In the genomic region with DNA sequence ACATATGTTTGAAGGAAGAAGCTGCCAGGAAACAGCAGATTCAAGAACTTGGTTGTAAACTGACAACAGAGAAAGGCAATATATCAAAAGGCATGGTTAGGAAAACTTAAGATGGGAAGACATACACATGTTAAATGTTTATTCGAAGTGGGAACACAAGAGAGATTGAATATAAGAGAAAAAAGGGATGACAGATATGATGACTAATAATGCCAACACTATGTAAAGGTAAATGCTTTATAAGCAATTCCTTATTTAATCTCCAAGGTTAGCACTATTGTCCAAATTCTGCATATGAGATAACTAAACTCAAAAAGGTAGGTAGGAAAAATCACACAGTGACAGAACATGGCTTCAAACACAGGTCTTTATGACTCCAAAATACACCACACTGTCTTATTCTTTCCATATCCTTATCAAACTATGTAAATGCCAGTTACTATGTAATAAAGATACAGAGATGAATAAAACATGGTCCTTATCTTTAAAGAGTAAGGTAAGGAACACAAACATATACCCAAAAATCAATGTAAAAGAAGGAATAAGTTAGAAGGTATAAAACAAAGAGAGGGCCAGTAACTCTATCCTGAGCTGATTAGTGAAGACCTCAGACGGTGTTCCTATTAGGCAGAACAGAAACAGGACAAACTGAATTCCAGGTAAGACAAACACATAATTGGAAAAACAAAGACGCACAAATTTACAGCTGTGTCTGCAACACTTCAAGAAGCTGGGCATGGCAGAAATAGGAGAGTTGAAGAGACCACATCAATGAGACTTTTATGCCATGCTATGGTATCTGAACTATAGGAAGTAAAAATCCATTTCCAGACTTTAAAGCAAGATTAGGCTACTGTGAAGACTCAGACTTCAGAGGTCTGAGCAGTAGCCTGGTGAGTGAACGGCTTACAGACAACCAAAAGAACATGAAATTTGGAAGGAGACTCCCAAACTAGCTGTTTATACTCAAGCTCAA, we compare ENCODE assay signal across 15 cellular contexts. TPM values are rescaled to one million over a fixed set of nuclear protein-coding genes. Genes with fewer than 3 reads are reported as not detected.
DNase-seq lines count a peak whose midpoint lies in the region; ATAC-seq, FAIRE-seq and TF ChIP-seq lines count a peak whose summit lies in the region.
"Had no signal": no experiment of that assay in that cellular context is flagged by ENCODE, and none has a peak within 500 bp of the region (broad histone marks: within the 10 kb centered on the region; RNA-seq: fewer than 3 reads in every experiment).

No MANE protein-coding gene starts in this region.

- H3K27ac Mint-ChIP-seq in CD4-positive, alpha-beta memory T cell: peak overlapping the region in 5 of 7 donors; percentile 7 to 88 (median 38)
- H3K27ac Mint-ChIP-seq in natural killer cell treated with Interleukin-12 subunit alpha and Interleukin-12 subunit beta and Interleukin-15 and Interleukin-18, amount 100 ng/mL, for 72 hours: peak overlapping the region; percentile 12 to 26

- no peak for FAIRE-seq in bronchial epithelial cell (lab: Jason Lieb, UNC)
- FAIRE-seq: keratinocyte, urothelium cell line had no signal

- in situ Hi-C loops in GM13977 (cut with MboI; ENCODE audit: low pct_unique_long_range_greater_than_20kb, low sequenced_read_pairs, unreplicated experiment): no loop called here

- H3K36me3 Mint-ChIP-seq in CD4-positive, alpha-beta memory T cell: peaks cover 7 to 8% of the 10 kb centered on the region in 2 donors
- H3K36me3 Mint-ChIP-seq in natural killer cell treated with Interleukin-12 subunit alpha and Interleukin-12 subunit beta and Interleukin-15 and Interleukin-18, amount 100 ng/mL, for 72 hours: no peaks in the 10 kb centered on the region

- H3K4me3 Mint-ChIP-seq in CD4-positive, alpha-beta memory T cell: peak overlapping the region in 7 of 8 donors; percentile 12 to 68 (median 60)
- H3K4me3 Mint-ChIP-seq in natural killer cell treated with Interleukin-12 subunit alpha and Interleukin-12 subunit beta and Interleukin-15 and Interleukin-18, amount 100 ng/mL, for 72 hours: peak overlapping the region; percentile 2

- no peaks in the 10 kb centered on the region for H3K9me3 ChIP-seq in CD4-positive, alpha-beta memory T cell (ENCODE audit: control insufficient read depth in 1 of 2, low read length in 2 of 2)
- H3K9me3 ChIP-seq: colonic mucosa, esophagus muscularis mucosa, Peyer's patch had no signal

- CTCF ChIA-PET in CD4-positive, alpha-beta memory T cell (lab: Charles Lee; ENCODE audit: partially characterized antibody): interaction anchor here (0.5 kb wide), 1 partner anchor 35 kb away, joined by 3 read pairs; no protein-coding TSS in a partner anchor

- intact Hi-C loops in CD4-positive, alpha-beta memory T cell (cut with micrococcal nuclease): no loop called here

- no peaks in the 10 kb centered on the region for H3K27me3 ChIP-seq in CD4-positive, alpha-beta memory T cell (ENCODE audit: insufficient read depth, low read length)
- H3K27me3 ChIP-seq in bronchial epithelial cell (ENCODE audit: control insufficient read depth, insufficient read depth, low read length): no peaks in the 10 kb centered on the region
- H3K27me3 ChIP-seq: colonic mucosa, esophagus muscularis mucosa, Peyer's patch had no signal

- POLR2A ChIA-PET in CD4-positive, alpha-beta memory T cell (lab: Charles Lee; ENCODE audit: partially characterized antibody): interaction anchor here (1.0 to 1.1 kb wide), 2 partner anchors 8 to 57 kb away, joined by 3 read pairs; a partner anchor contains a TSS

- no peaks in the 10 kb centered on the region for H3K36me3 ChIP-seq in CD4-positive, alpha-beta memory T cell (ENCODE audit: insufficient read depth, low read length)
- H3K36me3 ChIP-seq in bronchial epithelial cell (ENCODE audit: control insufficient read depth, insufficient read depth, low read length): peaks cover 1% of the 10 kb centered on the region
- H3K36me3 ChIP-seq: colonic mucosa, esophagus muscularis mucosa, Peyer's patch had no signal

- H3K9me3 Mint-ChIP-seq in CD4-positive, alpha-beta memory T cell: no peaks in the 10 kb centered on the region
- no peaks in the 10 kb centered on the region for H3K9me3 Mint-ChIP-seq in natural killer cell treated with Interleukin-12 subunit alpha and Interleukin-12 subunit beta and Interleukin-15 and Interleukin-18, amount 100 ng/mL, for 72 hours

- TF ChIP-seq CTCF in bronchial epithelial cell (IDR thresholded peaks at IDR 0.05; ENCODE audit: insufficient read depth, low read length, severe bottlenecking) (no peak), GM13977 (IDR thresholded peaks at IDR 0.05; ENCODE audit: extremely low read depth, insufficient read depth, missing control alignments) (no peak)

- no peak overlapping the region for H3K27ac ChIP-seq in CD4-positive, alpha-beta memory T cell (ENCODE audit: low read depth, low read length)
- H3K27ac ChIP-seq: colonic mucosa, esophagus muscularis mucosa, parathyroid adenoma, Peyer's patch had no signal

- no peak overlapping the region for H3K4me3 ChIP-seq in CD4-positive, alpha-beta memory T cell (ENCODE audit: low read length in 2 of 2)
- no peak overlapping the region for H3K4me3 ChIP-seq in Jurkat, Clone E6-1 (ENCODE audit: low read length)
- H3K4me3 ChIP-seq in bronchial epithelial cell (ENCODE audit: low read depth, low read length): no peak overlapping the region
- H3K4me3 ChIP-seq: colonic mucosa, esophagus muscularis mucosa, Peyer's patch had no signal

- peaks cover 71% of the 10 kb centered on the region for H3K4me1 ChIP-seq in CD4-positive, alpha-beta memory T cell (ENCODE audit: insufficient read depth, low read length)

- DNase-seq in CD4-positive, alpha-beta memory T cell: peak in 2 of 5 donors; percentile 1 to 13
- peak; percentile 79 for DNase-seq in Jurkat, Clone E6-1 (ENCODE audit: low read depth, low spot score)
- DNase-seq in bronchial epithelial cell (ENCODE audit: low read depth) (peak; percentile 54), OCI-M1 (lab: John Stamatoyannopoulos, UW) (no peak), GM13977 (ENCODE audit: low spot score) (no peak), activated gamma-delta T cell (lab: John Stamatoyannopoulos, UW) (no peak), SKM-1 treated with dmso at 0.1 percent for 144 hours (lab: John Stamatoyannopoulos, UW; ENCODE audit: unreplicated experiment) (no peak)
- DNase-seq in natural killer cell treated with Interleukin-12 subunit alpha and Interleukin-12 subunit beta and Interleukin-15 and Interleukin-18, amount 100 ng/mL, for 72 hours (ENCODE audit: low spot score): no peak
- DNase-seq: colonic mucosa, NCI-H187 treated with DMSO at 0.1 percent for 48 hours, Peyer's patch had no signal

- H3K27me3 Mint-ChIP-seq in CD4-positive, alpha-beta memory T cell: no peaks in the 10 kb centered on the region
- no peaks in the 10 kb centered on the region for H3K27me3 Mint-ChIP-seq in natural killer cell treated with Interleukin-12 subunit alpha and Interleukin-12 subunit beta and Interleukin-15 and Interleukin-18, amount 100 ng/mL, for 72 hours

- H3K4me1 Mint-ChIP-seq in CD4-positive, alpha-beta memory T cell: peaks cover 62 to 94% (median 79%) of the 10 kb centered on the region in 4 donors
- peaks cover 51 to 53% of the 10 kb centered on the region in 2 donors for H3K4me1 Mint-ChIP-seq in natural killer cell treated with Interleukin-12 subunit alpha and Interleukin-12 subunit beta and Interleukin-15 and Interleukin-18, amount 100 ng/mL, for 72 hours (ENCODE audit: low read depth in 2 of 2)

- no peak for ATAC-seq in natural killer cell treated with Interleukin-12 subunit alpha and Interleukin-12 subunit beta and Interleukin-15 and Interleukin-18, amount 100 ng/mL, for 72 hours

RNA-seq across cellular contexts. Expression of a gene that starts 56.1 kb away (rescaled TPM):
- total RNA-seq in CD4-positive, alpha-beta memory T cell: 10 to 100 TPM; 62.2 to 62.5 TPM
- polyA plus RNA-seq in CD4-positive, alpha-beta memory T cell: 10 to 100 TPM; 80.2 to 87.6 TPM
- polyA plus RNA-seq in Jurkat, Clone E6-1 (2012; ENCODE audit: insufficient read depth, insufficient read length): 45.2 TPM
- 61.1 and 81.0 TPM in 2 replicates for total RNA-seq in bronchial epithelial cell
- total RNA-seq in natural killer cell treated with Interleukin-12 subunit alpha and Interleukin-12 subunit beta and Interleukin-15 and Interleukin-18, amount 100 ng/mL, for 72 hours: 10 to 100 TPM; 42.1 to 66.7 TPM

Comparison
In these comparisons a context has a peak if more than half of its experiments do, and no peak if none do; other contexts are left out.
1. DNase-seq: peak in Jurkat, Clone E6-1 (single experiment) and bronchial epithelial cell (single experiment); none in natural killer cell treated with Interleukin-12 subunit alpha and Interleukin-12 subunit beta and Interleukin-15 and Interleukin-18, amount 100 ng/mL, for 72 hours (single experiment), OCI-M1 (single experiment), GM13977 (single experiment), activated gamma-delta T cell (single experiment) and SKM-1 treated with dmso at 0.1 percent for 144 hours (single experiment).